ENCODE assay signal across 8 cellular contexts in the genomic region with DNA sequence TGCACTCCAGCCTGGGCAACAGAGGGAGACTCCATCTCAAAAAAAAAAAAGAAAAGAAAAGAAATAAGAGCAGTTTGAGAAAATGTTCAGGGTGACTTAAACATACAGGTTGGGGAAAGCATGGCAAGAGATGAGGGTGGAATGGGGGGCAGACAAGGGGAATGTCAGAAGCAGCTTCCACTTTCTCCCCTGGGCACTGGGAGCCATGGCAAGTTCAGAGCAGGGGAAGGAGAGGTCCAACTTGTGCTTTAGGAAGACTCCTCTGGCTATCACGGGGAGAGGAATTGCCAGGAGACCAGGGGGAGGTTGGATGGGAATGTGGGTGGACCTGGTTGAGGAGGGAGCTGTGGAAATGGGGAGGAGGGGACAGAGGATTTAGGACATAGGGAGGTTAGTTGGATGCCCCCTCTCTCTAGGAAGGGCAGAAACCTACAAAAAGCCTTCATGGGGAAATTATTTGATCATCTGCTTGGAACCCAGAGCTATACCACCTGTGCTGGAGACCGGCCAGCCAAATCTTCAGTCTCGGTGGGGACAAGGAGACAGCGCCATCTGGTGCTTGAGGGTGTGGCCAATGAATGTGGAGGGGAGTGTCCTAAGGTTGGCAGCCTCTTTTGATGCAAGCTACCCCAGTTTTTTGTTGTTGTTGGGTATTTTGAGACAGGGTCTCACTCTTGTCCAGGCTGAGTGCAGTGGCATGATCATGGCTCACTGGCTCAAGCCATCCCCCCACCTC. TPM values are rescaled to one million over a fixed set of nuclear protein-coding genes. Genes with fewer than 3 reads are reported as not detected.
DNase-seq lines count a peak whose midpoint lies in the region; ATAC-seq and TF ChIP-seq lines count a peak whose summit lies in the region.

No MANE protein-coding gene starts in this region.

- peak; percentile 95 for ATAC-seq in CD4-positive, alpha-beta T cell (ENCODE audit: poor library complexity)
- ATAC-seq in HG03108 (IDR thresholded peaks at IDR 0.05; ENCODE audit: unreplicated experiment) (peak; percentile 44), HG02981 (IDR thresholded peaks at IDR 0.05; ENCODE audit: unreplicated experiment) (no peak), HG03432 (IDR thresholded peaks at IDR 0.05; ENCODE audit: unreplicated experiment) (no peak)
- ATAC-seq in activated T-cell treated with anti-CD3 and anti-CD28 coated beads, Interleukin-2, amount 50 U/mL, for 4 hours = peak; percentile 74 to 81

- H3K27me3 ChIP-seq in CD4-positive, alpha-beta T cell (ENCODE audit: control insufficient read depth, insufficient read depth, low read length) = no peaks in the 10 kb centered on the region

- peak; percentile 62 for TF ChIP-seq CTCF in CD4-positive, alpha-beta T cell (IDR thresholded peaks at IDR 0.05)

- peaks cover 31% of the 10 kb centered on the region for H3K36me3 Mint-ChIP-seq in CD4-positive, alpha-beta T cell (ENCODE audit: low read depth)
- peaks cover 4% of the 10 kb centered on the region for H3K36me3 Mint-ChIP-seq in activated T-cell treated with anti-CD3 and anti-CD28 coated beads, Interleukin-2, amount 50 U/mL, for 4 hours (ENCODE audit: insufficient read depth)

- peaks cover 13% of the 10 kb centered on the region for H3K4me1 Mint-ChIP-seq in CD4-positive, alpha-beta T cell (ENCODE audit: low read depth)
- H3K4me1 Mint-ChIP-seq in activated T-cell treated with anti-CD3 and anti-CD28 coated beads, Interleukin-2, amount 50 U/mL, for 4 hours (ENCODE audit: low read depth) = peaks cover 8% of the 10 kb centered on the region

- no peaks in the 10 kb centered on the region for H3K9me3 ChIP-seq in CD4-positive, alpha-beta T cell (ENCODE audit: control insufficient read depth, low read length)

- peak overlapping the region; percentile 65 for H3K4me3 Mint-ChIP-seq in CD4-positive, alpha-beta T cell
- no peak overlapping the region for H3K4me3 Mint-ChIP-seq in activated T-cell treated with anti-CD3 and anti-CD28 coated beads, Interleukin-2, amount 50 U/mL, for 4 hours

- peak; percentile 51 to 71 (median 64) for DNase-seq in CD4-positive, alpha-beta T cell
- peak; percentile 80 for DNase-seq in OCI-M1 (lab: John Stamatoyannopoulos, UW)
- DNase-seq in activated T-cell treated with anti-CD3 and anti-CD28 coated beads, Interleukin-2, amount 50 U/mL, for 4 hours = peak; percentile 56
- DNase-seq in head of caudate nucleus = peak in 23 of 42 donors; percentile 29 to 75 (median 60)
- peak; percentile 49 to 56 for DNase-seq in stimulated activated CD4-positive, alpha-beta T cell treated with anti-CD3 and anti-CD28 coated beads, Interleukin-15, amount 100 ng/mL, for 48 hours (ENCODE audit: low read depth in 2 of 2)

- intact Hi-C loops in CD4-positive, alpha-beta T cell (cut with DNase I, micrococcal nuclease) = no loop called here
- intact Hi-C loops in head of caudate nucleus (cut with DNase I) = loop anchor here (2.0 kb wide), 1 partner anchor 85 kb away; no protein-coding TSS in a partner anchor

- H3K9me3 Mint-ChIP-seq in CD4-positive, alpha-beta T cell = no peaks in the 10 kb centered on the region
- no peaks in the 10 kb centered on the region for H3K9me3 Mint-ChIP-seq in activated T-cell treated with anti-CD3 and anti-CD28 coated beads, Interleukin-2, amount 50 U/mL, for 4 hours

- POLR2A ChIA-PET in CD4-positive, alpha-beta T cell (lab: Charles Lee) = interaction anchor here (0.6 to 0.7 kb wide), 2 partner anchors 82 to 421 kb away, joined by 3 read pairs; no protein-coding TSS in a partner anchor

- no peak overlapping the region for H3K27ac Mint-ChIP-seq in CD4-positive, alpha-beta T cell

- H3K27me3 Mint-ChIP-seq in CD4-positive, alpha-beta T cell = no peaks in the 10 kb centered on the region
- no peaks in the 10 kb centered on the region for H3K27me3 Mint-ChIP-seq in activated T-cell treated with anti-CD3 and anti-CD28 coated beads, Interleukin-2, amount 50 U/mL, for 4 hours (ENCODE audit: low read depth)

- no peak overlapping the region for H3K27ac ChIP-seq in CD4-positive, alpha-beta T cell (ENCODE audit: low read depth, low read length)

- CTCF ChIA-PET in CD4-positive, alpha-beta T cell (lab: Charles Lee) = interaction anchor here (0.6 to 2.4 kb wide), 17 partner anchors 11 to 226 kb away, joined by 3 to 18 read pairs (median 4); a partner anchor contains a TSS

RNA-seq across cellular contexts. Expression of a gene that starts 7.3 kb away (rescaled TPM):
- 10 to 100 TPM; 90.0 to 94.0 TPM for total RNA-seq in CD4-positive, alpha-beta T cell
- 10 to 100 TPM; 91.3 to 98.0 (median 96.7) TPM for total RNA-seq in activated T-cell treated with anti-CD3 and anti-CD28 coated beads, Interleukin-2, amount 50 U/mL, for 4 hours

RNA-seq across cellular contexts. Expression of a gene that starts 7.7 kb away (rescaled TPM):
- total RNA-seq in CD4-positive, alpha-beta T cell = 10 to 100 TPM; 19.0 to 20.2 TPM
- total RNA-seq in activated T-cell treated with anti-CD3 and anti-CD28 coated beads, Interleukin-2, amount 50 U/mL, for 4 hours = 10 to 100 TPM; 26.0 to 31.2 (median 28.9) TPM

RNA-seq across cellular contexts. Expression of a gene that starts 34.8 kb away (rescaled TPM):
- total RNA-seq in CD4-positive, alpha-beta T cell = 1 to 10 TPM; 7.1 TPM
- total RNA-seq in activated T-cell treated with anti-CD3 and anti-CD28 coated beads, Interleukin-2, amount 50 U/mL, for 4 hours = 100 to 1,000 TPM; 349 to 439 (median 369) TPM

RNA-seq across cellular contexts. Expression of a gene that starts 36.7 kb away (rescaled TPM):
- total RNA-seq in CD4-positive, alpha-beta T cell = 100 to 1,000 TPM; 105 to 113 TPM
- total RNA-seq in activated T-cell treated with anti-CD3 and anti-CD28 coated beads, Interleukin-2, amount 50 U/mL, for 4 hours = 10 to 100 TPM; 45.3 to 59.8 (median 58.1) TPM

Comparison
In these comparisons a context has a peak if more than half of its experiments do, and no peak if none do; other contexts are left out.
1. ATAC-seq: peak in CD4-positive, alpha-beta T cell (single experiment), HG03108 (single experiment) and activated T-cell treated with anti-CD3 and anti-CD28 coated beads, Interleukin-2, amount 50 U/mL, for 4 hours (2 of 2); none in HG02981 (single experiment) and HG03432 (single experiment).
2. RNA of a gene that starts 34.8 kb away (total RNA-seq): 349 to 439 TPM in activated T-cell treated with anti-CD3 and anti-CD28 coated beads, Interleukin-2, amount 50 U/mL, for 4 hours; 7.1 TPM in CD4-positive, alpha-beta T cell; every median in the first group is over 10 times any median in the second.
3. Peak in every context shown above with its lines, with median percentiles within 50 percentile points of each other: DNase-seq.